15 cellular contexts compared by ENCODE assay signal in the genomic region with DNA sequence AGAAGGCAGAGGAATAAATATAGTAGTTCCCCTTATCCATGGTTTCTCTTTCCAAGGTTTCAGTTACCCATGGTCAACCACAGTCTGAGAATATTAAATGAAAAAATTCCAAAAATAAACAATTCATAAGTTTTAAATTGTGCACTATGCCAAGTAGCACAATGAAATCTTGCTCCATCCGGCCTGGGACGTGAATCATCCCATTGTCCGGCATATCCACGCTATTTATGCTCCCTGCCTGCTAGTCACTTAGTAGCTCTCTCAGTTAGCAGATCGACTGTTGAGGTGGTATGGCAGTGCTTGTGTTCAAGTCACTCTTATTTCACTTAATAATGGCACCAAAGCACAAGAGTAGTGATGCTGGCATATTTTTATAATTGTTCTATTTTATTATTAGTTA. TPM values are rescaled to one million over a fixed set of nuclear protein-coding genes. Genes with fewer than 3 reads are reported as not detected.
DNase-seq lines count a peak whose midpoint lies in the region; ATAC-seq and TF ChIP-seq lines count a peak whose summit lies in the region.
"Had no signal": no experiment of that assay in that cellular context is flagged by ENCODE, and none has a peak within 500 bp of the region (broad histone marks: within the 10 kb centered on the region; RNA-seq: fewer than 3 reads in every experiment).

No MANE protein-coding gene starts in this region.

- TF ChIP-seq CTCF in astrocyte of the cerebellum (IDR thresholded peaks at IDR 0.05; ENCODE audit: low read depth, low read length, missing control alignments) (no peak), fibroblast of pulmonary artery (IDR thresholded peaks at IDR 0.05; ENCODE audit: low read length, missing control alignments) (no peak), A673 (conservative IDR thresholded peaks at IDR 0.05; ENCODE audit: low read depth, low read length) (no peak)

- H3K4me1 ChIP-seq in skeletal muscle satellite cell (ENCODE audit: control insufficient read depth, insufficient read depth, low read length) = peaks cover 49% of the 10 kb centered on the region
- H3K4me1 ChIP-seq in A673 (ENCODE audit: insufficient read depth, low read length, poor library complexity, severe bottlenecking) = no peaks in the 10 kb centered on the region

- CTCF ChIA-PET in A673 (lab: Charles Lee) = no interaction called here

- intact Hi-C loops in A673 (cut with micrococcal nuclease; ENCODE audit: unreplicated experiment) = no loop called here

- H3K9ac ChIP-seq in skeletal muscle satellite cell (ENCODE audit: low read depth, low read length) = no peak overlapping the region
- H3K9ac ChIP-seq: SK-N-SH had no signal

- BruUV-seq in A673 (replicated peaks; lab: Mats Ljungman, UMichigan) = no TSS peak

- no peak overlapping the region for H3K4me3 ChIP-seq in astrocyte of the cerebellum (ENCODE audit: low read depth, low read length)
- H3K4me3 ChIP-seq in fibroblast of pulmonary artery (replicated peaks; ENCODE audit: low read depth, low read length) = no peak overlapping the region
- no peak overlapping the region for H3K4me3 ChIP-seq in skeletal muscle satellite cell (ENCODE audit: low read length)
- H3K4me3 ChIP-seq in A673 (ENCODE audit: low read depth, low read length, poor library complexity, severe bottlenecking) = no peak overlapping the region

- POLR2A ChIA-PET in A673 (lab: Charles Lee; ENCODE audit: low non-redundant PET) = no interaction called here

- H3K9me3 ChIP-seq in skeletal muscle satellite cell (replicated peaks; ENCODE audit: low read length) = no peaks in the 10 kb centered on the region
- no peaks in the 10 kb centered on the region for H3K9me3 ChIP-seq in A673 (ENCODE audit: low read depth, low read length, poor library complexity, severe bottlenecking)
- H3K9me3 ChIP-seq: SK-N-SH had no signal

- in situ Hi-C loops in astrocyte of the cerebellum (cut with HindIII; ENCODE audit: low sequenced_read_pairs) = no loop called here

- no peaks in the 10 kb centered on the region for H3K27me3 ChIP-seq in skeletal muscle satellite cell (ENCODE audit: control insufficient read depth, insufficient read depth, low read length)
- no peaks in the 10 kb centered on the region for H3K27me3 ChIP-seq in A673 (replicated peaks; ENCODE audit: insufficient read depth, low read depth, low read length, poor library complexity)

- no peaks in the 10 kb centered on the region for H3K36me3 ChIP-seq in skeletal muscle satellite cell (ENCODE audit: insufficient read depth, low read length)
- H3K36me3 ChIP-seq in A673 (ENCODE audit: insufficient read depth, low read length, poor library complexity, severe bottlenecking) = no peaks in the 10 kb centered on the region

- DNase-seq in HPDE6-E6E7 (ENCODE audit: extremely low spot score) = peak; percentile 26
- peak; percentile 86 for DNase-seq in astrocyte of the cerebellum (ENCODE audit: low read depth)
- DNase-seq in fibroblast of pulmonary artery (ENCODE audit: low read depth) = peak; percentile 91
- DNase-seq in HUDEP-2 (lab: John Stamatoyannopoulos, UW; ENCODE audit: unreplicated experiment in 76 of 76) = no peak
- no peak for DNase-seq in A673 (ENCODE audit: low spot score)
- DNase-seq in NCI-H2227 (lab: John Stamatoyannopoulos, UW; ENCODE audit: unreplicated experiment) = no peak
- DNase-seq: activated CD8-positive, alpha-beta memory T cell treated with anti-CD3 and anti-CD28 coated beads, Interleukin-2, amount 10 ng/mL, durations not matched to agents 7 days and 5 days; CD8-positive, alpha-beta T cell; GDM1; NCI-H187 treated with DMSO at 0.1 percent for 48 hours; NCI-H748 treated with DMSO at 0.1 percent for 48 hours; SK-N-SH; stimulated activated CD4-positive, alpha-beta T cell treated with anti-CD3 and anti-CD28 coated beads, Interleukin-12 subunit alpha, Interleukin-12 subunit beta, amount 100 ng/mL, for 4 hours had no signal

- H3K4me2 ChIP-seq in skeletal muscle satellite cell (ENCODE audit: low read length) = peak overlapping the region; percentile 27
- H3K4me2 ChIP-seq: SK-N-SH had no signal

- no peak overlapping the region for H3K27ac ChIP-seq in A673 (ENCODE audit: low read depth, low read length, poor library complexity, severe bottlenecking)

- no peak for ATAC-seq in HG02981 (IDR thresholded peaks at IDR 0.05; ENCODE audit: unreplicated experiment)
- ATAC-seq: activated CD8-positive, alpha-beta memory T cell treated with anti-CD3 and anti-CD28 coated beads, Interleukin-2, amount 10 ng/mL, durations not matched to agents 7 days and 5 days; CD8-positive, alpha-beta T cell had no signal

RNA-seq across cellular contexts. Expression of a gene that starts 58.6 kb away (rescaled TPM):
- total RNA-seq in skeletal muscle satellite cell (2012; rRNA removed) = 40.2 and 47.4 TPM in 2 replicates
- 1.7 and 1.8 TPM in 2 replicates for total RNA-seq in A673 (2021)
- total RNA-seq: activated CD8-positive, alpha-beta memory T cell treated with anti-CD3 and anti-CD28 coated beads, Interleukin-2, amount 10 ng/mL, durations not matched to agents 7 days and 5 days; CD8-positive, alpha-beta T cell had no signal

Comparison
In these comparisons a context has a peak if more than half of its experiments do, and no peak if none do; other contexts are left out.
1. DNase-seq: peak in HPDE6-E6E7 (single experiment), astrocyte of the cerebellum (single experiment) and fibroblast of pulmonary artery (single experiment); none in HUDEP-2 (0 of 76), A673 (single experiment) and NCI-H2227 (single experiment).